Comparison of ENCODE assay signal across 8 cellular contexts in genomic region chr3:30578479-30578878, GRCh38. TPM values are rescaled to one million over a fixed set of nuclear protein-coding genes. Genes with fewer than 3 reads are reported as not detected.
DNase-seq lines count a peak whose midpoint lies in the region; ATAC-seq and TF ChIP-seq lines count a peak whose summit lies in the region.

No MANE protein-coding gene starts in this region.

- no TSS peak for BruUV-seq in OCI-LY7 (replicated peaks; lab: Mats Ljungman, UMichigan)

- CTCF ChIA-PET in OCI-LY7 (lab: Charles Lee; ENCODE audit: unreplicated experiment), result no interaction called here

- DNase-seq in Peyer's patch (peak in 2 of 3 donors; percentile 53 to 64), heart left ventricle (peak in 3 of 5 donors; percentile 31 to 53 (median 46)), NCI-H748 (lab: John Stamatoyannopoulos, UW; ENCODE audit: unreplicated experiment) (no peak), OCI-M2 (lab: John Stamatoyannopoulos, UW; ENCODE audit: unreplicated experiment) (no peak), OCI-LY7 (ENCODE audit: low spot score) (no peak), endothelial cell (ENCODE audit: low spot score) (no peak)
- DNase-seq in stimulated activated naive B cell treated with anti-CD40 and anti-IgM and Interleukin-4, amounts not matched to agents 10 μg/mL and 1 μg/mL and 100 μg/mL, for 72 hours, result no peak

- intact Hi-C loops in heart left ventricle (cut with DNase I), result loop anchor here in 2 of 10 donors (5.0 to 10.0 kb wide), 2 partner anchors 64 to 131 kb away; no protein-coding TSS in a partner anchor
- intact Hi-C loops in OCI-LY7 (cut with micrococcal nuclease; ENCODE audit: unreplicated experiment), result no loop called here

- no peaks in the 10 kb centered on the region for H3K36me3 ChIP-seq in Peyer's patch
- no peaks in the 10 kb centered on the region for H3K36me3 ChIP-seq in heart left ventricle
- H3K36me3 ChIP-seq in OCI-LY7 (ENCODE audit: insufficient read depth, low read length), result no peaks in the 10 kb centered on the region

- H3K4me3 Mint-ChIP-seq in stimulated activated naive B cell treated with anti-CD40 and anti-IgM and Interleukin-4, amounts not matched to agents 10 μg/mL and 1 μg/mL and 100 μg/mL, for 72 hours, result no peak overlapping the region
- no peak overlapping the region for H3K4me3 Mint-ChIP-seq in endothelial cell (ENCODE audit: unreplicated experiment)

- no peak overlapping the region for H3K27ac Mint-ChIP-seq in stimulated activated naive B cell treated with anti-CD40 and anti-IgM and Interleukin-4, amounts not matched to agents 10 μg/mL and 1 μg/mL and 100 μg/mL, for 72 hours
- no peak overlapping the region for H3K27ac Mint-ChIP-seq in endothelial cell (ENCODE audit: unreplicated experiment)

- H3K36me3 Mint-ChIP-seq in stimulated activated naive B cell treated with anti-CD40 and anti-IgM and Interleukin-4, amounts not matched to agents 10 μg/mL and 1 μg/mL and 100 μg/mL, for 72 hours, result peaks cover 0 to 4% of the 10 kb centered on the region in 2 donors
- no peaks in the 10 kb centered on the region for H3K36me3 Mint-ChIP-seq in endothelial cell (ENCODE audit: low read depth, unreplicated experiment)

- TF ChIP-seq POLR2A in Peyer's patch (IDR thresholded peaks at IDR 0.05) (no peak), heart left ventricle (IDR thresholded peaks at IDR 0.05) (no peak)

- WGBS in heart left ventricle, 4 donors, result 88 to 98% (median 93%) methylated on average over 4 of the region's 4 CpGs

- H3K27ac ChIP-seq in Peyer's patch (peak overlapping the region in 2 of 4 donors; percentile 29 to 41), heart left ventricle (peak overlapping the region in 1 of 12 donors; percentile 28), OCI-LY7 (ENCODE audit: low read depth, low read length, poor library complexity, severe bottlenecking) (no peak overlapping the region)

- POLR2A ChIA-PET in OCI-LY7 (lab: Charles Lee), result interaction anchor here (0.6 to 0.7 kb wide), 3 partner anchors 19 to 193 kb away, joined by 3 to 4 read pairs (median 3); no protein-coding TSS in a partner anchor

- H4K20me1 ChIP-seq in OCI-LY7 (ENCODE audit: insufficient read depth, low read length), result no peaks in the 10 kb centered on the region

- H3K27me3 Mint-ChIP-seq in stimulated activated naive B cell treated with anti-CD40 and anti-IgM and Interleukin-4, amounts not matched to agents 10 μg/mL and 1 μg/mL and 100 μg/mL, for 72 hours, result no peaks in the 10 kb centered on the region
- H3K27me3 Mint-ChIP-seq in endothelial cell (ENCODE audit: unreplicated experiment), result no peaks in the 10 kb centered on the region

- H2AFZ ChIP-seq in OCI-LY7 (ENCODE audit: low read length), result no peak overlapping the region

- peaks cover 0 to 4% of the 10 kb centered on the region in 2 donors for H3K9me3 Mint-ChIP-seq in stimulated activated naive B cell treated with anti-CD40 and anti-IgM and Interleukin-4, amounts not matched to agents 10 μg/mL and 1 μg/mL and 100 μg/mL, for 72 hours
- no peaks in the 10 kb centered on the region for H3K9me3 Mint-ChIP-seq in endothelial cell (ENCODE audit: unreplicated experiment)

- H3K4me2 ChIP-seq in OCI-LY7 (ENCODE audit: low read length), result no peak overlapping the region

- H3K79me2 ChIP-seq in OCI-LY7 (ENCODE audit: insufficient read depth, low read depth, low read length), result no peaks in the 10 kb centered on the region

- ATAC-seq in GM21381 (IDR thresholded peaks at IDR 0.05; ENCODE audit: unreplicated experiment) (peak; percentile 35), heart left ventricle (peak; percentile 60 to 67 (median 66))
- peak; percentile 46 to 52 for ATAC-seq in stimulated activated naive B cell treated with anti-CD40 and anti-IgM and Interleukin-4, amounts not matched to agents 10 μg/mL and 1 μg/mL and 100 μg/mL, for 72 hours (replicated peaks)

- H3K4me1 Mint-ChIP-seq in stimulated activated naive B cell treated with anti-CD40 and anti-IgM and Interleukin-4, amounts not matched to agents 10 μg/mL and 1 μg/mL and 100 μg/mL, for 72 hours, result peaks cover 19 to 27% of the 10 kb centered on the region in 2 donors
- peaks cover 5% of the 10 kb centered on the region for H3K4me1 Mint-ChIP-seq in endothelial cell (ENCODE audit: unreplicated experiment)

- H3K4me1 ChIP-seq in Peyer's patch (peaks cover 0 to 15% (median 0%) of the 10 kb centered on the region in 4 donors), heart left ventricle (peaks cover 0 to 16% (median 8%) of the 10 kb centered on the region in 12 donors), OCI-LY7 (ENCODE audit: insufficient read depth, low read length, poor library complexity, severe bottlenecking) (no peaks in the 10 kb centered on the region)

- H3K9me3 ChIP-seq in Peyer's patch (no peaks in the 10 kb centered on the region), heart left ventricle (no peaks in the 10 kb centered on the region), OCI-LY7 (ENCODE audit: low read length) (no peaks in the 10 kb centered on the region)

- no peaks in the 10 kb centered on the region for H3K27me3 ChIP-seq in Peyer's patch
- H3K27me3 ChIP-seq in heart left ventricle, result no peaks in the 10 kb centered on the region

- TF ChIP-seq CTCF in Peyer's patch (IDR thresholded peaks at IDR 0.05) (no peak), heart left ventricle (IDR thresholded peaks at IDR 0.05) (no peak), OCI-LY7 (conservative IDR thresholded peaks at IDR 0.05; ENCODE audit: low read length) (no peak), endothelial cell (IDR thresholded peaks at IDR 0.05; ENCODE audit: unreplicated experiment) (no peak)

- no peaks in the 10 kb centered on the region for H3K9me2 ChIP-seq in OCI-LY7 (ENCODE audit: insufficient read depth, low read length)

- no peak overlapping the region for H3K4me3 ChIP-seq in Peyer's patch
- no peak overlapping the region for H3K4me3 ChIP-seq in heart left ventricle
- no peak overlapping the region for H3K4me3 ChIP-seq in OCI-LY7 (ENCODE audit: low read depth, low read length, poor library complexity, severe bottlenecking)

RNA-seq across cellular contexts. Expression of gene TGFBR2, which starts 27.9 kb away (rescaled TPM):
- 100 to 1,000 TPM in 2 of 4 donors, 10 to 100 TPM in 2; 51.8 to 127 (median 105) TPM for total RNA-seq in Peyer's patch
- 100 to 1,000 TPM in 7 of 9 donors, 10 to 100 TPM in 2; 82.4 to 217 (median 143) TPM for total RNA-seq in heart left ventricle
- polyA plus RNA-seq in heart left ventricle, result 100 to 1,000 TPM in 1 of 2 donors, 10 to 100 TPM in 1; 13.8 to 153 TPM
- 28.1 and 29.6 TPM in 2 replicates for total RNA-seq in OCI-LY7 (2014; rRNA removed; shearing (Covaris generic))
- total RNA-seq in OCI-LY7 (2022), result 25.2 and 29.5 TPM in 2 replicates
- 68.7 TPM for total RNA-seq in endothelial cell (ENCODE audit: unreplicated experiment)

Comparison
In these comparisons a context has a peak if more than half of its experiments do, and no peak if none do; other contexts are left out.
1. DNase-seq: peak in Peyer's patch (2 of 3) and heart left ventricle (3 of 5); none in stimulated activated naive B cell treated with anti-CD40 and anti-IgM and Interleukin-4, amounts not matched to agents 10 μg/mL and 1 μg/mL and 100 μg/mL, for 72 hours (single experiment), NCI-H748 (single experiment), OCI-M2 (single experiment), OCI-LY7 (single experiment) and endothelial cell (single experiment).
2. Peak in every context shown above with its lines, with median percentiles within 50 percentile points of each other: ATAC-seq.